ENCODE assay signal across 16 cellular contexts in the genomic region with DNA sequence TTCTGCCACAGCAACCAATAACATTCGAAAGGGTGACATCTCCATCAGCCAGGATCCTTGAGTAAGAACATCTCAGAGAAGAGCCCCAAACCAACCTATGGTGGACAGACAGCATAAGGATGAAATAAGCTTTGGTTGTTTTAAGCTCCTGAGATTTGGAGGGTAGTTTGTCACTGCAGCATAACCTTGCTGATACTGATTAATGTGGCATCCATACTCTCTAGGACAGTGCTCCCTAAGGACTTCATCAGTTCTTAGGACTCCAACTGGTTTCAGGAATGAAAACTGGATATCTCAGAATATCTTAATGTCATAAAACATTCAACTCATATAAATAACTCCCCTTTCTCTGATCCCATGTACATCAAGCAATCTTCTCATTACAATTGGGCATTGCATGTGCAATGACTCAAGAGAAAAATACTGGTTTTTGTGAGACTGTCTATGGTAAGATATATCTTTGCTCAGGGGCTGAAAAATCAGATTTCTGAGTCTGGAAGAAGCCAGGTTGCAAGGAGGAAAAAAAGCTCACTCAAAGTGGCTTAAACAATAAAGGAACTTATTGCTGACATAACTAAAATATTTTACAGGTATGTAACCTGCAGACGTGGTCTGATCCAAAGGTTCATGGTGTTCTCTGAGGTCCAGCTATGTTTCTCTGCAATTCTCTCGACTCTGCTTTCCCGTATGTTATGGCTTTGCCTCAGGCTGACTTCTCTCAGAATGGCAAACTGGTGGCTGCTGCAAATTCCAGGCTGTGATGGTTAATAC.
DNase-seq lines count a peak whose midpoint lies in the region; ATAC-seq, FAIRE-seq and TF ChIP-seq lines count a peak whose summit lies in the region.
"Had no signal": no experiment of that assay in that cellular context is flagged by ENCODE, and none has a peak within 500 bp of the region (broad histone marks: within the 10 kb centered on the region; RNA-seq: fewer than 3 reads in every experiment).

No MANE protein-coding gene starts in this region.

- intact Hi-C loops in activated CD8-positive, alpha-beta T cell treated with anti-CD3 and anti-CD28 coated beads for 36 hours (cut with micrococcal nuclease): no loop called here

- dilution Hi-C loops in keratinocyte (cut with MboI; ENCODE audit: extremely low pct_ligation_motif_present, low sequenced_read_pairs): no loop called here

- no peak overlapping the region for H2AFZ ChIP-seq in keratinocyte (ENCODE audit: control insufficient read depth, low read length)

- H3K4me3 ChIP-seq in SJSA1: no peak overlapping the region
- H3K4me3 ChIP-seq in keratinocyte (ENCODE audit: control insufficient read depth in 2 of 3, extremely low read depth in 1 of 3, insufficient read depth in 2 of 3, low read depth in 1 of 3, low read length in 3 of 3): no peak overlapping the region

- H4K20me1 ChIP-seq in keratinocyte (ENCODE audit: control insufficient read depth, extremely low read depth, insufficient read depth, low read length): no peaks in the 10 kb centered on the region

- H3K4me3 Mint-ChIP-seq in HFFc6 (no peak overlapping the region), nephron progenitor cell (no peak overlapping the region)
- H3K4me3 Mint-ChIP-seq in activated CD8-positive, alpha-beta T cell treated with anti-CD3 and anti-CD28 coated beads for 36 hours: no peak overlapping the region
- H3K4me3 Mint-ChIP-seq: CD14-positive monocyte had no signal

- H3K4me1 Mint-ChIP-seq in HFFc6 (ENCODE audit: low read depth): peaks cover 20% of the 10 kb centered on the region
- H3K4me1 Mint-ChIP-seq in nephron progenitor cell: peaks cover 6% of the 10 kb centered on the region
- H3K4me1 Mint-ChIP-seq in activated CD8-positive, alpha-beta T cell treated with anti-CD3 and anti-CD28 coated beads for 36 hours (ENCODE audit: low read depth): no peaks in the 10 kb centered on the region
- H3K4me1 Mint-ChIP-seq: CD14-positive monocyte had no signal

- no peaks in the 10 kb centered on the region for H3K27me3 ChIP-seq in SJSA1 (replicated peaks)
- no peaks in the 10 kb centered on the region for H3K27me3 ChIP-seq in keratinocyte (ENCODE audit: control insufficient read depth, extremely low read depth, insufficient read depth, low read length)

- H3K9me3 ChIP-seq in SJSA1 (replicated peaks) (0 out of 2 replicates have a peak, but pooled peaks cover 3% of the 10 kb centered on the region), keratinocyte (ENCODE audit: control insufficient read depth, low read depth, low read length) (no peaks in the 10 kb centered on the region)

- no peak overlapping the region for H3K9ac ChIP-seq in keratinocyte (ENCODE audit: control insufficient read depth, extremely low read depth, insufficient read depth, low read length)
- H3K9ac ChIP-seq: KMS-11 had no signal

- H3K27ac ChIP-seq in SJSA1 (peak overlapping the region; percentile 37), keratinocyte (ENCODE audit: control insufficient read depth, insufficient read depth, low read length) (peak overlapping the region; percentile 2)
- H3K27ac ChIP-seq: HL-60, KMS-11 had no signal

- H3K9me1 ChIP-seq in keratinocyte (ENCODE audit: control insufficient read depth, extremely low read depth, insufficient read depth, low read length): no peaks in the 10 kb centered on the region

- TF ChIP-seq CTCF in HFFc6 (IDR thresholded peaks at IDR 0.05) (no peak), keratinocyte (optimal IDR thresholded peaks at IDR 0.05 in 1 of 3, IDR thresholded peaks at IDR 0.05 in 1 of 3, conservative IDR thresholded peaks at IDR 0.05 in 1 of 3; ENCODE audit: extremely low read depth in 1 of 3, insufficient read depth in 2 of 3, low read length in 3 of 3) (no peak), nephron progenitor cell (IDR thresholded peaks at IDR 0.05) (no peak)
- no peak for TF ChIP-seq CTCF in activated CD8-positive, alpha-beta T cell treated with anti-CD3 and anti-CD28 coated beads for 36 hours (IDR thresholded peaks at IDR 0.05)

- H3K4me1 ChIP-seq in SJSA1 (replicated peaks) (peaks cover 5% of the 10 kb centered on the region), keratinocyte (ENCODE audit: control insufficient read depth, extremely low read depth, insufficient read depth, low read length) (peaks cover 21% of the 10 kb centered on the region)

- H3K36me3 Mint-ChIP-seq in HFFc6 (ENCODE audit: low read depth) (no peaks in the 10 kb centered on the region), nephron progenitor cell (ENCODE audit: low read depth) (no peaks in the 10 kb centered on the region)
- H3K36me3 Mint-ChIP-seq in activated CD8-positive, alpha-beta T cell treated with anti-CD3 and anti-CD28 coated beads for 36 hours (ENCODE audit: low read depth): no peaks in the 10 kb centered on the region
- H3K36me3 Mint-ChIP-seq: CD14-positive monocyte had no signal

- no peaks in the 10 kb centered on the region for H3K79me2 ChIP-seq in keratinocyte (ENCODE audit: control insufficient read depth, insufficient read depth, low read length)

- H3K27ac Mint-ChIP-seq in HFFc6 (peak overlapping the region; percentile 60), nephron progenitor cell (no peak overlapping the region)
- no peak overlapping the region for H3K27ac Mint-ChIP-seq in activated CD8-positive, alpha-beta T cell treated with anti-CD3 and anti-CD28 coated beads for 36 hours
- H3K27ac Mint-ChIP-seq: CD14-positive monocyte had no signal

- ATAC-seq in HG03039 (IDR thresholded peaks at IDR 0.05; ENCODE audit: unreplicated experiment) (no peak), HG02981 (IDR thresholded peaks at IDR 0.05; ENCODE audit: unreplicated experiment) (no peak)
- ATAC-seq in activated CD8-positive, alpha-beta T cell treated with anti-CD3 and anti-CD28 coated beads for 36 hours: no peak

- H3K9me3 Mint-ChIP-seq in HFFc6 (no peaks in the 10 kb centered on the region), nephron progenitor cell (peaks cover 7% of the 10 kb centered on the region)
- peaks cover 3% of the 10 kb centered on the region for H3K9me3 Mint-ChIP-seq in activated CD8-positive, alpha-beta T cell treated with anti-CD3 and anti-CD28 coated beads for 36 hours

- POLR2A ChIA-PET in activated CD8-positive, alpha-beta T cell treated with anti-CD3 and anti-CD28 coated beads for 36 hours (lab: Charles Lee): no interaction called here

- no peak for FAIRE-seq in keratinocyte (lab: Jason Lieb, UNC)

- H3K4me2 ChIP-seq in keratinocyte (ENCODE audit: control insufficient read depth, extremely low read depth, insufficient read depth, low read depth, low read length): no peak overlapping the region
- H3K4me2 ChIP-seq: KMS-11 had no signal

- DNase-seq in HFFc6 (no peak), SJSA1 (ENCODE audit: low read depth in 1 of 2, low spot score in 2 of 2) (no peak), keratinocyte (ENCODE audit: low read depth, low spot score) (no peak), nephron progenitor cell (no peak)
- no peak for DNase-seq in activated CD8-positive, alpha-beta T cell treated with anti-CD3 and anti-CD28 coated beads for 36 hours
- DNase-seq: GF-D8, NCI-H1105, NCI-H146, NCI-H2029, NCI-H510A treated with DMSO at 0.1 percent for 48 hours, NCI-H748 treated with DMSO at 0.1 percent for 48 hours had no signal

- CTCF ChIA-PET in activated CD8-positive, alpha-beta T cell treated with anti-CD3 and anti-CD28 coated beads for 36 hours (lab: Charles Lee): no interaction called here

- H3K36me3 ChIP-seq in SJSA1 (no peaks in the 10 kb centered on the region), keratinocyte (ENCODE audit: control insufficient read depth in 2 of 2, extremely low read depth in 1 of 2, insufficient read depth in 2 of 2, low read length in 2 of 2) (no peaks in the 10 kb centered on the region)

- no peaks in the 10 kb centered on the region for H3K27me3 Mint-ChIP-seq in HFFc6 (ENCODE audit: insufficient read depth)
- H3K27me3 Mint-ChIP-seq in nephron progenitor cell (ENCODE audit: low read depth, poor library complexity): peaks cover 2% of the 10 kb centered on the region
- peaks cover 1% of the 10 kb centered on the region for H3K27me3 Mint-ChIP-seq in activated CD8-positive, alpha-beta T cell treated with anti-CD3 and anti-CD28 coated beads for 36 hours
